1 cellular context compared by ENCODE assay signal in the genomic region with DNA sequence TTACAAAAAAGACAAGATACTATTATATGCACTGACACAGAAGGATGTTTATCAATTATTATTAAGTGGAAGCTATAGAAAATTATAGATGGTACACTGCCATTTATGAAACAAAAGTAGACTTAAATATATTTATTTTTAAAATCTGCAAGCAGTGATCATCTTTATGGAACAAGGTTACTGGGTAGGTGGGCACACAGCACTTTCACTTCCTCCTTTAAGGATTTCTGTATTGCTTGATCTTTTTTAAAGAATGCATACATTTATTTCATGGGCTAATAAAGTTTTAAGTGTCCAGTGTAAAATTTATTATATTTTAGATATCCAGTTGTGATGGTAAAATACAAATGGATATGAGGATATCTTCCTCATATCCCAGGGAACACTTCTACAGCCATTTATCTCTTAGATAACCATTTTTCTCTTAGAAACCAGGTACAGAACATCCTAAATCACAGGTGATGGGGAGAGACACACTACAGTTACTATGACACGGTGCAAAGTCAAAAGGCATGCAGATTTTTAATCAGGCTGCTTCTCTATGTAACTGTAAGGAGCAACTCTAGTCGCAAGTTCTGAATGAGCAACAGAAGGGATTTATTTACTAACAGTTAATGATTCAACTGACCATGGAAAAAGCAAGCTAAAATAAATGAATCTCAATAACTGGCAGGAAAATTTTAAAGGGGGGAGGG.
TF ChIP-seq lines count a peak whose summit lies in the region.

No MANE protein-coding gene starts in this region.

TF ChIP-seq in A549, 52 proteins besides CTCF, POLR2A, EP300 and RAD21 (continued from another document):
- TF ChIP-seq PBX3 (IDR thresholded peaks at IDR 0.05) (no peak), MAZ (IDR thresholded peaks at IDR 0.05; ENCODE audit: borderline replicate concordance, low read depth, low read length) (no peak), FOSB (CRISPR knock-in tag; IDR thresholded peaks at IDR 0.05) (no peak), TP53 (CRISPR knock-in tag; IDR thresholded peaks at IDR 0.05) (no peak), SMC3 (IDR thresholded peaks at IDR 0.05) (no peak), NR3C1 (IDR thresholded peaks at IDR 0.05) (no peak), RNF2 (IDR thresholded peaks at IDR 0.05; ENCODE audit: borderline replicate concordance, low read depth) (no peak), RFX5 (IDR thresholded peaks at IDR 0.05) (no peak), CEBPB (IDR thresholded peaks at IDR 0.05) (no peak)
- TF ChIP-seq, protein P1, sequence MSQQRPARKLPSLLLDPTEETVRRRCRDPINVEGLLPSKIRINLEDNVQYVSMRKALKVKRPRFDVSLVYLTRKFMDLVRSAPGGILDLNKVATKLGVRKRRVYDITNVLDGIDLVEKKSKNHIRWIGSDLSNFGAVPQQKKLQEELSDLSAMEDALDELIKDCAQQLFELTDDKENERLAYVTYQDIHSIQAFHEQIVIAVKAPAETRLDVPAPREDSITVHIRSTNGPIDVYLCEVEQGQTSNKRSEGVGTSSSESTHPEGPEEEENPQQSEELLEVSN (IDR thresholded peaks at IDR 0.05; ENCODE audit: borderline replicate concordance, low read depth) = no peak
- TF ChIP-seq, protein P2, sequence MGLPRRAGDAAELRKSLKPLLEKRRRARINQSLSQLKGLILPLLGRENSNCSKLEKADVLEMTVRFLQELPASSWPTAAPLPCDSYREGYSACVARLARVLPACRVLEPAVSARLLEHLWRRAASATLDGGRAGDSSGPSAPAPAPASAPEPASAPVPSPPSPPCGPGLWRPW (IDR thresholded peaks at IDR 0.05) = no peak
TF ChIP-seq in A549: peak in this region for 0.
